8 cellular contexts compared by ENCODE assay signal in the genomic region with DNA sequence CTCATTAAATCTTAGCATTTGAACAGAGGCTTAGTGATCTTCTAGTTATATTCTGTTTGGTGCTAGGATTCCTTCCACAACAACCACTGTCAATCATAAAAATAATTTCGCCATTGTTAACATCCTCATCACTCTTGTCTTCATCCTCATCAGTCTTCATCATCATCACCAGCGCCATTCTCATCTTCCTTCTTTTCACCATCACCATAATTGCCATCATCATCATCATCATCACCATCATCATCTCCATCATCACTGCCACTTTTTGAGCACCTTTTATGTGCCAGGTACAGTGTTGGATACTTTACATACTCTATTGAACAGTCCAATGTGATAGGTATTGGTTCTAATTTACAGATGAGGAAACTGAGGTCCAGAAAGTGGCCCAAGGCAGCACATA.
"Had no signal": no experiment of that assay in that cellular context is flagged by ENCODE, and none has a peak within 500 bp of the region (broad histone marks: within the 10 kb centered on the region; RNA-seq: fewer than 3 reads in every experiment).

No MANE protein-coding gene starts in this region.

- DNase-seq: GDM1, GF-D8 had no signal

- FAIRE-seq: G401.6, GM12878, GM12891, GM12892, GM18507, GM19239 had no signal

- H3K4me3 ChIP-seq: GM12878 had no signal

- ATAC-seq: GM12878 had no signal
